Comparison of ENCODE assay signal across 31 cellular contexts in genomic region chr2:240146141-240146561, GRCh38. TPM values are rescaled to one million over a fixed set of nuclear protein-coding genes. Genes with fewer than 3 reads are reported as not detected.
"Had no signal": no experiment of that assay in that cellular context is flagged by ENCODE, and none has a peak within 500 bp of the region (broad histone marks: within the 10 kb centered on the region; RNA-seq: fewer than 3 reads in every experiment).

No MANE protein-coding gene starts in this region.

- DNase-seq: activated CD4-positive, alpha-beta T cell treated with anti-CD3 and anti-CD28 coated beads for 48 hours; activated CD4-positive, alpha-beta T cell treated with anti-CD3 and anti-CD28 coated beads, Interleukin-2, amount 50 U/mL, for 48 hours; activated CD8-positive, alpha-beta memory T cell treated with anti-CD3 and anti-CD28 coated beads, Interleukin-2, amount 50 U/mL, for 48 hours; activated gamma-delta T cell; activated naive CD4-positive, alpha-beta T cell treated with anti-CD3 and anti-CD28 coated beads, Interleukin-2, amount 10 ng/mL, durations not matched to agents 7 days and 5 days; activated naive CD8-positive, alpha-beta T cell treated with anti-CD3 and anti-CD28 coated beads, Interleukin-2, amount 10 ng/mL, durations not matched to agents 7 days and 5 days; activated T-cell treated with anti-CD3 and anti-CD28 coated beads, Interleukin-2, amount 50 U/mL, for 24 hours; effector CD8-positive, alpha-beta T cell; esophagus squamous epithelium; foreskin melanocyte; islet precursor cell; left colon; naive B cell; nephron progenitor cell; retina; sigmoid colon; small intestine; stimulated activated CD4-positive, alpha-beta T cell treated with anti-CD3 and anti-CD28 coated beads, Interleukin-4, amount 100 ng/mL, for 24 hours; uterus had no signal

- H3K4me3 ChIP-seq: ascending aorta, esophagus squamous epithelium, hepatocyte, pancreas, prostate gland, sigmoid colon, uterus had no signal

- H3K4me2 ChIP-seq: hepatocyte had no signal

- H3K27ac ChIP-seq: ascending aorta, epithelial cell of prostate, esophagus squamous epithelium, hepatocyte, pancreas, prostate gland, sigmoid colon, uterus, VCaP had no signal

- H3K9me3 ChIP-seq: ascending aorta, esophagus squamous epithelium, pancreas, prostate gland, sigmoid colon, uterus had no signal

- FAIRE-seq: endometrium, pancreas, small intestine, TTC549 had no signal

- H3K4me1 ChIP-seq: ascending aorta, pancreas, prostate gland had no signal

- H2AFZ ChIP-seq: hepatocyte had no signal

- H3K27me3 ChIP-seq: ascending aorta, hepatocyte, pancreas, uterus had no signal

- H3K79me2 ChIP-seq: hepatocyte had no signal

- H3K36me3 ChIP-seq: ascending aorta, esophagus squamous epithelium, pancreas, prostate gland, sigmoid colon, uterus had no signal

RNA-seq across cellular contexts. Expression of gene OTOS, which starts 5.7 kb away (rescaled TPM):
- total RNA-seq: activated naive CD8-positive, alpha-beta T cell treated with anti-CD3 and anti-CD28 coated beads, Interleukin-2, amount 10 ng/mL, durations not matched to agents 7 days and 5 days; ascending aorta; dermis microvascular lymphatic vessel endothelial cell; esophagus squamous epithelium; left colon; lower leg skin; mesothelial cell of epicardium; pancreas; prostate gland; sigmoid colon; subcutaneous adipose tissue; uterus had no signal
- polyA plus RNA-seq: hepatocyte, pancreas, sigmoid colon, small intestine had no signal
